In genomic region chrX:40035726-40036125, GRCh38 we compare ENCODE assay signal across 23 cellular contexts.
"Had no signal": no experiment of that assay in that cellular context is flagged by ENCODE, and none has a peak within 500 bp of the region (broad histone marks: within the 10 kb centered on the region; RNA-seq: fewer than 3 reads in every experiment).

No MANE protein-coding gene starts in this region.

- H3K27me3 Mint-ChIP-seq: naive thymus-derived CD4-positive, alpha-beta T cell; stimulated activated memory B cell treated with anti-CD40 and anti-IgM and Interleukin-4, amounts not matched to agents 10 μg/mL and 1 μg/mL and 100 μg/mL, for 72 hours; stimulated activated naive CD8-positive, alpha-beta T cell treated with anti-CD3 and anti-CD28 coated beads, Interleukin-15, Interleukin-2, amounts not matched to agents 100 ng/mL and 50 ng/mL, for 24 hours had no signal

- H3K9ac ChIP-seq: parathyroid adenoma had no signal

- H3K4me2 ChIP-seq: hepatocyte had no signal

- H3K4me3 ChIP-seq: dorsolateral prefrontal cortex, hepatocyte, left lung, lower lobe of right lung, psoas muscle, spleen, testis, transverse colon had no signal

- H3K9me3 ChIP-seq: left lung, lower lobe of right lung, testis, transverse colon had no signal

- H3K36me3 Mint-ChIP-seq: naive thymus-derived CD4-positive, alpha-beta T cell; stimulated activated memory B cell treated with anti-CD40 and anti-IgM and Interleukin-4, amounts not matched to agents 10 μg/mL and 1 μg/mL and 100 μg/mL, for 72 hours had no signal

- H3K27me3 ChIP-seq: hepatocyte, left lung, spleen, testis, transverse colon had no signal

- H3K27ac Mint-ChIP-seq: nephron progenitor cell; stimulated activated memory B cell treated with anti-CD40 and anti-IgM and Interleukin-4, amounts not matched to agents 10 μg/mL and 1 μg/mL and 100 μg/mL, for 72 hours; stimulated activated naive CD8-positive, alpha-beta T cell treated with anti-CD3 and anti-CD28 coated beads, Interleukin-15, Interleukin-2, amounts not matched to agents 100 ng/mL and 50 ng/mL, for 24 hours had no signal

- H3K9me3 Mint-ChIP-seq: stimulated activated memory B cell treated with anti-CD40 and anti-IgM and Interleukin-4, amounts not matched to agents 10 μg/mL and 1 μg/mL and 100 μg/mL, for 72 hours; stimulated activated naive CD8-positive, alpha-beta T cell treated with anti-CD3 and anti-CD28 coated beads, Interleukin-15, Interleukin-2, amounts not matched to agents 100 ng/mL and 50 ng/mL, for 24 hours had no signal

- H3K4me1 ChIP-seq: parathyroid adenoma, psoas muscle, testis had no signal

- H3K36me3 ChIP-seq: left lung, lower lobe of right lung, spleen, transverse colon had no signal

- H3K4me3 Mint-ChIP-seq: naive thymus-derived CD4-positive, alpha-beta T cell; nephron progenitor cell; stimulated activated memory B cell treated with anti-CD40 and anti-IgM and Interleukin-4, amounts not matched to agents 10 μg/mL and 1 μg/mL and 100 μg/mL, for 72 hours; stimulated activated naive CD8-positive, alpha-beta T cell treated with anti-CD3 and anti-CD28 coated beads, Interleukin-15, Interleukin-2, amounts not matched to agents 100 ng/mL and 50 ng/mL, for 24 hours had no signal

- H3K27ac ChIP-seq: dorsolateral prefrontal cortex, hepatocyte, left lung, lower lobe of right lung, parathyroid adenoma, psoas muscle, spleen, testis, transverse colon had no signal

- DNase-seq: cortex of kidney; dorsolateral prefrontal cortex; effector CD8-positive, alpha-beta T cell; foreskin melanocyte; head of caudate nucleus; kidney; left lung; lower lobe of right lung; naive thymus-derived CD4-positive, alpha-beta T cell; nephron progenitor cell; psoas muscle; retina; spleen; stimulated activated CD4-positive, alpha-beta T cell treated with anti-CD3 and anti-CD28 coated beads, Interleukin-15, amount 100 ng/mL, for 24 hours; stimulated activated CD4-positive, alpha-beta T cell treated with anti-CD3 and anti-CD28 coated beads, Interleukin-1b, Interleukin-23, amount 100 ng/mL, for 48 hours; stimulated activated CD4-positive, alpha-beta T cell treated with anti-CD3 and anti-CD28 coated beads, Interleukin-4, amount 100 ng/mL, for 24 hours; testis had no signal

- ATAC-seq: left lung; lower lobe of right lung; naive thymus-derived CD4-positive, alpha-beta T cell; sciatic nerve; stimulated activated memory B cell treated with anti-CD40 and anti-IgM and Interleukin-4, amounts not matched to agents 10 μg/mL and 1 μg/mL and 100 μg/mL, for 72 hours had no signal
